31 cellular contexts compared by ENCODE assay signal in the genomic region with DNA sequence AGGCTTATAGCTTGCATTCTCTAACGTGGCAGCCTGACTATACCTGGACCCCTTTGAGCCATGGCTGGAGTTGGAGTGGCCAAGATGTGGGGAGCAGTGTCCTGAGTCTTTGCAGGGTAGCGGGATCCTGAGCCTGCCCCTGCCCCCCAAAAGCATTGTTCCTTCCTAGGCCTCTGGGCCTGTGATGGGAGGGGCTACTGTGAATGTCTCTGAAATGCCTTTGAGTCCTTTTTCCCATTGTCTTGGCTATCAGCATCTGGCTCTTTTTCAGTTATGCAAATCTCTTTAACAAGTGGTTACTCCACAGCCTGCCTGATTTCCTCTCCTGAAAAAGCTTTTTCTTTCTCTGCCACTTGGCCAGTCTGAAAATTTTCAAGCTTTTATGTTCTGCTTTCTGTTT.
A peak's percentile ranks its signal among the peaks of the same experiment; 100 is the strongest.
DNase-seq lines count a peak whose midpoint lies in the region; ATAC-seq and TF ChIP-seq lines count a peak whose summit lies in the region.
"Had no signal": no experiment of that assay in that cellular context is flagged by ENCODE, and none has a peak within 500 bp of the region (broad histone marks: within the 10 kb centered on the region; RNA-seq: fewer than 3 reads in every experiment).

No MANE protein-coding gene starts in this region.

- H3K4me1 ChIP-seq in DOHH2 (ENCODE audit: control insufficient read depth, low read length), result peaks cover 7% of the 10 kb centered on the region
- H3K4me1 ChIP-seq: ascending aorta, colonic mucosa, foreskin keratinocyte, heart left ventricle, parathyroid adenoma, SJSA1 had no signal

- H3K27me3 ChIP-seq in DOHH2 (ENCODE audit: control insufficient read depth, low read length), result no peaks in the 10 kb centered on the region
- H3K27me3 ChIP-seq: ascending aorta, cardiac muscle cell, colonic mucosa, foreskin keratinocyte, heart left ventricle, SJSA1 had no signal

- H3K4me3 ChIP-seq in DOHH2 (ENCODE audit: low read length), result 0 out of 2 replicates have a peak overlapping the region, but pooled peaks have one; percentile 5
- H3K4me3 ChIP-seq: ascending aorta, cardiac muscle cell, colonic mucosa, heart left ventricle, SJSA1, smooth muscle cell had no signal

- peaks cover 23% of the 10 kb centered on the region for H3K9me3 Mint-ChIP-seq in stimulated activated effector memory CD8-positive, alpha-beta T cell treated with anti-CD3 and anti-CD28 coated beads, Interleukin-12 subunit alpha, Interleukin-12 subunit beta, amount 100 ng/mL, for 72 hours

- in situ Hi-C loops in KBM-7 (cut with MboI; ENCODE audit: low pct_unique_long_range_greater_than_20kb, low sequenced_read_pairs) (no loop called here), ACHN (cut with HindIII; ENCODE audit: low pct_ligation_motif_present, low pct_unique_long_range_greater_than_20kb, low sequenced_read_pairs) (no loop called here)

- ATAC-seq in stimulated activated effector memory CD8-positive, alpha-beta T cell treated with anti-CD3 and anti-CD28 coated beads, Interleukin-12 subunit alpha, Interleukin-12 subunit beta, amount 100 ng/mL, for 72 hours, result peak; percentile 28
- ATAC-seq in HG03159 (IDR thresholded peaks at IDR 0.05; ENCODE audit: unreplicated experiment) (no peak), GM21367 (IDR thresholded peaks at IDR 0.05; ENCODE audit: unreplicated experiment) (no peak)
- ATAC-seq: activated CD8-positive, alpha-beta T cell treated with anti-CD3 and anti-CD28 coated beads, Interleukin-2, amount 10 ng/mL, durations not matched to agents 7 days and 5 days; foreskin keratinocyte; heart left ventricle; left colon had no signal

- no peaks in the 10 kb centered on the region for H3K79me2 ChIP-seq in DOHH2 (ENCODE audit: control insufficient read depth, low read length)
- H3K79me2 ChIP-seq: parathyroid adenoma had no signal

- H3F3A ChIP-seq in DOHH2 (ENCODE audit: control insufficient read depth, insufficient read depth), result no peaks in the 10 kb centered on the region

- H3K9me2 ChIP-seq in DOHH2 (replicated peaks; ENCODE audit: control insufficient read depth, low read length), result no peaks in the 10 kb centered on the region

- no peak overlapping the region for H3K4me3 Mint-ChIP-seq in stimulated activated effector memory CD8-positive, alpha-beta T cell treated with anti-CD3 and anti-CD28 coated beads, Interleukin-12 subunit alpha, Interleukin-12 subunit beta, amount 100 ng/mL, for 72 hours
- H3K4me3 Mint-ChIP-seq: activated CD8-positive, alpha-beta T cell treated with anti-CD3 and anti-CD28 coated beads, Interleukin-2, amount 10 ng/mL, durations not matched to agents 7 days and 5 days; activated naive CD8-positive, alpha-beta T cell; CD8-positive, alpha-beta memory T cell had no signal

- H3K27ac Mint-ChIP-seq in stimulated activated effector memory CD8-positive, alpha-beta T cell treated with anti-CD3 and anti-CD28 coated beads, Interleukin-12 subunit alpha, Interleukin-12 subunit beta, amount 100 ng/mL, for 72 hours, result no peak overlapping the region
- H3K27ac Mint-ChIP-seq: activated CD8-positive, alpha-beta T cell treated with anti-CD3 and anti-CD28 coated beads, Interleukin-2, amount 10 ng/mL, durations not matched to agents 7 days and 5 days; activated naive CD8-positive, alpha-beta T cell; CD8-positive, alpha-beta memory T cell had no signal

- TF ChIP-seq CTCF in DOHH2 (IDR thresholded peaks at IDR 0.05; ENCODE audit: low read depth, low read length, poor library complexity, severe bottlenecking), result no peak

- peak overlapping the region; percentile 24; the same call in 1 of the 2 replicates for H3K27ac ChIP-seq in DOHH2 (ENCODE audit: low read depth, low read length)
- H3K27ac ChIP-seq: ascending aorta, cardiac muscle cell, colonic mucosa, foreskin keratinocyte, heart left ventricle, parathyroid adenoma, SJSA1 had no signal

- peak; percentile 4 for DNase-seq in KBM-7
- peak; percentile 37 for DNase-seq in OCI-M1 (lab: John Stamatoyannopoulos, UW)
- no peak for DNase-seq in stimulated activated effector memory CD8-positive, alpha-beta T cell treated with anti-CD3 and anti-CD28 coated beads, Interleukin-12 subunit alpha, Interleukin-12 subunit beta, amount 100 ng/mL, for 72 hours (ENCODE audit: low spot score in 2 of 2)
- DNase-seq in ACHN, result no peak
- DNase-seq: activated CD4-positive, alpha-beta T cell treated with anti-CD3 and anti-CD28 coated beads for 1 hour; activated CD8-positive, alpha-beta T cell treated with anti-CD3 and anti-CD28 coated beads, Interleukin-2, amount 10 ng/mL, durations not matched to agents 7 days and 5 days; CD8-positive, alpha-beta memory T cell; colonic mucosa; DMS153; effector memory CD4-positive, alpha-beta T cell; erythroblast; foreskin keratinocyte; heart left ventricle; left colon; mammary epithelial cell; NCI-H1048; NCI-H1694; NCI-H2171; NCI-H510A; stimulated activated CD4-positive, alpha-beta T cell treated with anti-CD3 and anti-CD28 coated beads, Interleukin-2, amount 100 ng/mL, for 24 hours; T-helper 1 cell; trophoblast cell had no signal

- H3K4me2 ChIP-seq in DOHH2 (ENCODE audit: low read length), result peak overlapping the region; percentile 34; the same call in 1 of the 2 replicates
- H3K4me2 ChIP-seq: smooth muscle cell had no signal

- no peaks in the 10 kb centered on the region for H3K36me3 ChIP-seq in DOHH2 (ENCODE audit: control insufficient read depth, low read length)
- H3K36me3 ChIP-seq: ascending aorta, cardiac muscle cell, colonic mucosa, heart left ventricle, SJSA1 had no signal

- H4K20me1 ChIP-seq in DOHH2 (ENCODE audit: control insufficient read depth, insufficient read depth, low read depth, low read length), result no peaks in the 10 kb centered on the region

- no peaks in the 10 kb centered on the region for H3K36me3 Mint-ChIP-seq in stimulated activated effector memory CD8-positive, alpha-beta T cell treated with anti-CD3 and anti-CD28 coated beads, Interleukin-12 subunit alpha, Interleukin-12 subunit beta, amount 100 ng/mL, for 72 hours
- H3K36me3 Mint-ChIP-seq: CD8-positive, alpha-beta memory T cell had no signal

- H3K9me3 ChIP-seq in DOHH2 (ENCODE audit: control insufficient read depth, insufficient read depth, low read length), result peaks cover 5% of the 10 kb centered on the region; the same call in 1 of the 2 replicates
- H3K9me3 ChIP-seq: colonic mucosa, SJSA1 had no signal

- no peaks in the 10 kb centered on the region for H3K4me1 Mint-ChIP-seq in stimulated activated effector memory CD8-positive, alpha-beta T cell treated with anti-CD3 and anti-CD28 coated beads, Interleukin-12 subunit alpha, Interleukin-12 subunit beta, amount 100 ng/mL, for 72 hours
- H3K4me1 Mint-ChIP-seq: CD8-positive, alpha-beta memory T cell had no signal

Comparison
In these comparisons a context has a peak if more than half of its experiments do, and no peak if none do; other contexts are left out.
1. DNase-seq: peak in KBM-7 (single experiment) and OCI-M1 (single experiment); none in stimulated activated effector memory CD8-positive, alpha-beta T cell treated with anti-CD3 and anti-CD28 coated beads, Interleukin-12 subunit alpha, Interleukin-12 subunit beta, amount 100 ng/mL, for 72 hours (0 of 2) and ACHN (single experiment).